12 cellular contexts compared by ENCODE assay signal in genomic region chr19:11455233-11455554, GRCh38. TPM values are rescaled to one million over a fixed set of nuclear protein-coding genes. Genes with fewer than 3 reads are reported as not detected.
"Had no signal": no experiment of that assay in that cellular context is flagged by ENCODE, and none has a peak within 500 bp of the region (broad histone marks: within the 10 kb centered on the region; RNA-seq: fewer than 3 reads in every experiment).

No MANE protein-coding gene starts in this region.

RNA-seq across cellular contexts. Expression of gene ODAD3, which starts 20.3 kb away (rescaled TPM):
- total RNA-seq: naive thymus-derived CD8-positive, alpha-beta T cell; natural killer cell treated with Interleukin-12 subunit alpha and Interleukin-12 subunit beta and Interleukin-15 and Interleukin-18, amount 100 ng/mL, for 72 hours; osteocyte; smooth muscle cell had no signal
- polyA plus RNA-seq: naive thymus-derived CD8-positive, alpha-beta T cell had no signal

RNA-seq across cellular contexts. Expression of gene ELAVL3, which starts 25.7 kb away (rescaled TPM):
- total RNA-seq: naive thymus-derived CD8-positive, alpha-beta T cell; omental fat pad; osteocyte; posterior vena cava; pulmonary artery endothelial cell; right atrium auricular region; smooth muscle cell; spleen; suprapubic skin; upper lobe of right lung had no signal
- polyA plus RNA-seq: naive thymus-derived CD8-positive, alpha-beta T cell; smooth muscle cell had no signal

RNA-seq across cellular contexts. Expression of gene RGL3, which starts 36.1 kb away (rescaled TPM):
- total RNA-seq: naive thymus-derived CD8-positive, alpha-beta T cell; natural killer cell treated with Interleukin-12 subunit alpha and Interleukin-12 subunit beta and Interleukin-15 and Interleukin-18, amount 100 ng/mL, for 72 hours had no signal
- polyA plus RNA-seq: naive thymus-derived CD8-positive, alpha-beta T cell; neural cell had no signal
